20 cellular contexts compared by ENCODE assay signal in the genomic region with DNA sequence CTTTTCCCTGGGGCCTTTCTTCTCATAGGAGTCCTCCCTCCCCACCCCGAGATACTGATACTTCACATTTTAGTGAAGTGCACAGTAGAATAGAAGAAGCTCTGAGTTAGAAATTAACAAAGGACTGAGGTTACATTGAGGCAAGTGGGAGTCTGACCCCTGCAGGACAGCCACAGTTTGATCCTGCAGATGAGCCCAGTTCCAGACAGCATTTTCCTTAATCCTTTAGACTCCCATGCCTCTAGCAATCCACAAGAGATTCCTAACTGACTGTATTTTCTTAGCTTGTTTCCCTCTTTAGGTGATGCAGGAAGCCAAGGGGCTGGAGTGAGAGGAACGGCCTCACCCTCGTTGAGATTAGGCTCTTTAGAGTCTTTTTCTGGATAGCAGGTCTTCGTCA.
"Had no signal": no experiment of that assay in that cellular context is flagged by ENCODE, and none has a peak within 500 bp of the region (broad histone marks: within the 10 kb centered on the region; RNA-seq: fewer than 3 reads in every experiment).

No MANE protein-coding gene starts in this region.

- H3K27me3 ChIP-seq: right lobe of liver, transverse colon, uterus had no signal

- H3K9ac ChIP-seq: parathyroid adenoma had no signal

- H3K27ac ChIP-seq: coronary artery, epithelial cell of prostate, heart right ventricle, parathyroid adenoma, right lobe of liver, transverse colon, uterus had no signal

- H3K4me1 ChIP-seq: heart right ventricle, parathyroid adenoma, transverse colon, uterus had no signal

- H3K27ac Mint-ChIP-seq: activated CD4-positive, alpha-beta T cell treated with anti-CD3 and anti-CD28 coated beads, Interleukin-2, amount 10 ng/mL, durations not matched to agents 7 days and 5 days; activated CD8-positive, alpha-beta memory T cell treated with anti-CD3 and anti-CD28 coated beads, Interleukin-2, amount 10 ng/mL, durations not matched to agents 7 days and 5 days; activated CD8-positive, alpha-beta T cell treated with anti-CD3 and anti-CD28 coated beads for 36 hours; activated naive CD4-positive, alpha-beta T cell treated with anti-CD3 and anti-CD28 coated beads, Interleukin-2, amount 10 ng/mL, durations not matched to agents 7 days and 5 days; nephron; stimulated activated naive B cell treated with anti-CD40 and anti-IgM and Interleukin-4, amounts not matched to agents 10 μg/mL and 1 μg/mL and 100 μg/mL, for 72 hours had no signal

- DNase-seq: activated CD4-positive, alpha-beta T cell treated with anti-CD3 and anti-CD28 coated beads, Interleukin-2, amount 10 ng/mL, durations not matched to agents 7 days and 5 days; activated CD4-positive, CD25-positive, alpha-beta regulatory T cell treated with anti-CD3 and anti-CD28 coated beads, Interleukin-2, amount 50 U/mL, for 72 hours; activated CD8-positive, alpha-beta memory T cell treated with anti-CD3 and anti-CD28 coated beads, Interleukin-2, amount 10 ng/mL, durations not matched to agents 7 days and 5 days; activated CD8-positive, alpha-beta T cell treated with anti-CD3 and anti-CD28 coated beads for 36 hours; activated effector memory CD4-positive, alpha-beta T cell treated with anti-CD3 and anti-CD28 coated beads, Interleukin-2, amount 50 U/mL, for 16 hours; activated naive CD4-positive, alpha-beta T cell treated with anti-CD3 and anti-CD28 coated beads, Interleukin-2, amount 10 ng/mL, durations not matched to agents 7 days and 5 days; activated T-cell treated with anti-CD3 and anti-CD28 coated beads for 4 hours; amygdala; cerebellar nuclear complex; heart right ventricle; right lobe of liver; stimulated activated CD4-positive, alpha-beta T cell treated with anti-CD3 and anti-CD28 coated beads, Interleukin-2, amount 100 ng/mL, for 24 hours; stimulated activated naive B cell treated with anti-CD40 and anti-IgM and Interleukin-4, amounts not matched to agents 10 μg/mL and 1 μg/mL and 100 μg/mL, for 72 hours; transverse colon; uterus had no signal

- H3K79me2 ChIP-seq: parathyroid adenoma had no signal

- H3K4me3 ChIP-seq: coronary artery, heart right ventricle, right lobe of liver, skin epidermis, transverse colon, uterus had no signal

- H3K36me3 Mint-ChIP-seq: activated CD8-positive, alpha-beta memory T cell treated with anti-CD3 and anti-CD28 coated beads, Interleukin-2, amount 10 ng/mL, durations not matched to agents 7 days and 5 days; activated naive CD4-positive, alpha-beta T cell treated with anti-CD3 and anti-CD28 coated beads, Interleukin-2, amount 10 ng/mL, durations not matched to agents 7 days and 5 days; stimulated activated naive B cell treated with anti-CD40 and anti-IgM and Interleukin-4, amounts not matched to agents 10 μg/mL and 1 μg/mL and 100 μg/mL, for 72 hours had no signal

- H3K27me3 Mint-ChIP-seq: activated CD4-positive, alpha-beta T cell treated with anti-CD3 and anti-CD28 coated beads, Interleukin-2, amount 10 ng/mL, durations not matched to agents 7 days and 5 days; activated CD8-positive, alpha-beta memory T cell treated with anti-CD3 and anti-CD28 coated beads, Interleukin-2, amount 10 ng/mL, durations not matched to agents 7 days and 5 days had no signal

- H3K9me3 ChIP-seq: right lobe of liver, transverse colon, uterus had no signal

- H3K4me1 Mint-ChIP-seq: activated CD4-positive, alpha-beta T cell treated with anti-CD3 and anti-CD28 coated beads, Interleukin-2, amount 10 ng/mL, durations not matched to agents 7 days and 5 days; activated CD8-positive, alpha-beta memory T cell treated with anti-CD3 and anti-CD28 coated beads, Interleukin-2, amount 10 ng/mL, durations not matched to agents 7 days and 5 days; activated naive CD4-positive, alpha-beta T cell treated with anti-CD3 and anti-CD28 coated beads, Interleukin-2, amount 10 ng/mL, durations not matched to agents 7 days and 5 days; nephron; stimulated activated naive B cell treated with anti-CD40 and anti-IgM and Interleukin-4, amounts not matched to agents 10 μg/mL and 1 μg/mL and 100 μg/mL, for 72 hours had no signal

- H3K4me3 Mint-ChIP-seq: activated CD4-positive, alpha-beta T cell treated with anti-CD3 and anti-CD28 coated beads, Interleukin-2, amount 10 ng/mL, durations not matched to agents 7 days and 5 days; activated CD8-positive, alpha-beta memory T cell treated with anti-CD3 and anti-CD28 coated beads, Interleukin-2, amount 10 ng/mL, durations not matched to agents 7 days and 5 days; activated CD8-positive, alpha-beta T cell treated with anti-CD3 and anti-CD28 coated beads for 36 hours; activated naive CD4-positive, alpha-beta T cell treated with anti-CD3 and anti-CD28 coated beads, Interleukin-2, amount 10 ng/mL, durations not matched to agents 7 days and 5 days; nephron; stimulated activated naive B cell treated with anti-CD40 and anti-IgM and Interleukin-4, amounts not matched to agents 10 μg/mL and 1 μg/mL and 100 μg/mL, for 72 hours had no signal

- H3K36me3 ChIP-seq: heart right ventricle, right lobe of liver, transverse colon, uterus had no signal

- H2AFZ ChIP-seq: parathyroid adenoma had no signal

- H3K9me3 Mint-ChIP-seq: activated CD4-positive, alpha-beta T cell treated with anti-CD3 and anti-CD28 coated beads, Interleukin-2, amount 10 ng/mL, durations not matched to agents 7 days and 5 days; activated CD8-positive, alpha-beta T cell treated with anti-CD3 and anti-CD28 coated beads for 36 hours; activated naive CD4-positive, alpha-beta T cell treated with anti-CD3 and anti-CD28 coated beads, Interleukin-2, amount 10 ng/mL, durations not matched to agents 7 days and 5 days had no signal
